1 cellular context compared by ENCODE assay signal in the genomic region with DNA sequence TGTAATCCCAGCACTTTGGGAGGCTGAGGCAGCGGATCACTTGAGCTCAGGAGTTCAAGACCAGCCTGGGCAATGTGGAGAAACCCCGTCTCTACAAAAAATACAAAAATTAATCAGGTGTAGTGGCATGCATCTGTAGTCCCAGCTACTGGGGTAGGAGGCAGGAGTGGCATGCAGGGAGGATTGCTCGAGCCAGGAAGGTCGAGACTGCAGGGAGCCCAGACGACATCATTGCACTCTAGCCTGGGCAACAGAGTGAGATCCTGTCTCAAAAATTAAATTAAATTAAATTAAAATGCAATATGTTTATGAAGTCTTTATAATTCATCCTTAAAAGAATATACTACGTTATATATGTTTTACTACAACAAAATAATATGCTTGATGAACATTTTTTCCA.
TF ChIP-seq lines count a peak whose summit lies in the region.

No MANE protein-coding gene starts in this region.

TF ChIP-seq in WTC11, 78 proteins besides CTCF, POLR2A, EP300 and RAD21 (continued from another document):
- no peak for TF ChIP-seq TEAD4 (CRISPR knock-in tag; IDR thresholded peaks at IDR 0.05)
- no peak for TF ChIP-seq ETV6 (CRISPR knock-in tag; IDR thresholded peaks at IDR 0.05)
- no peak for TF ChIP-seq ELF4 (CRISPR knock-in tag; IDR thresholded peaks at IDR 0.05; ENCODE audit: low read depth)
- TF ChIP-seq, protein P1, sequence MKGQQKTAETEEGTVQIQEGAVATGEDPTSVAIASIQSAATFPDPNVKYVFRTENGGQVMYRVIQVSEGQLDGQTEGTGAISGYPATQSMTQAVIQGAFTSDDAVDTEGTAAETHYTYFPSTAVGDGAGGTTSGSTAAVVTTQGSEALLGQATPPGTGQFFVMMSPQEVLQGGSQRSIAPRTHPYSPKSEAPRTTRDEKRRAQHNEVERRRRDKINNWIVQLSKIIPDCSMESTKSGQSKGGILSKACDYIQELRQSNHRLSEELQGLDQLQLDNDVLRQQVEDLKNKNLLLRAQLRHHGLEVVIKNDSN (CRISPR knock-in tag; IDR thresholded peaks at IDR 0.05): no peak
- no peak for TF ChIP-seq ZNF317 (CRISPR knock-in tag; IDR thresholded peaks at IDR 0.05; ENCODE audit: borderline replicate concordance, low read depth)
- TF ChIP-seq GABPB1 (CRISPR knock-in tag; IDR thresholded peaks at IDR 0.05): no peak
